In genomic region chr19:29206453-29206852, GRCh38 we compare ENCODE assay signal across 20 cellular contexts.
"Had no signal": no experiment of that assay in that cellular context is flagged by ENCODE, and none has a peak within 500 bp of the region (broad histone marks: within the 10 kb centered on the region; RNA-seq: fewer than 3 reads in every experiment).

No MANE protein-coding gene starts in this region.

- H3K4me2 ChIP-seq: hepatocyte, smooth muscle cell had no signal

- H3K4me3 Mint-ChIP-seq: activated CD4-positive, alpha-beta memory T cell treated with anti-CD3 and anti-CD28 coated beads for 36 hours; immature natural killer cell; nephron; stimulated activated naive B cell treated with anti-CD40 and anti-IgM and Interleukin-4, amounts not matched to agents 10 μg/mL and 1 μg/mL and 100 μg/mL, for 72 hours; T-helper 1 cell treated with Interleukin-12 subunit alpha and Interleukin-12 subunit beta and Interleukin-4 antibody, amounts not matched to agents 30 μg/mL and 1 μg/mL, for 36 hours had no signal

- H3K9ac ChIP-seq: parathyroid adenoma had no signal

- H3K9me3 ChIP-seq: body of pancreas, left lung, sigmoid colon, transverse colon, uterus had no signal

- ATAC-seq: body of pancreas; left lung; stimulated activated naive B cell treated with anti-CD40 and anti-IgM and Interleukin-4, amounts not matched to agents 10 μg/mL and 1 μg/mL and 100 μg/mL, for 72 hours had no signal

- DNase-seq: activated CD4-positive, alpha-beta memory T cell treated with anti-CD3 and anti-CD28 coated beads for 36 hours; activated CD4-positive, alpha-beta T cell treated with anti-CD3 and anti-CD28 coated beads for 48 hours; activated naive CD4-positive, alpha-beta T cell treated with Interleukin-2 at 50 U/mL for 16 hours; body of pancreas; foreskin fibroblast; glutamatergic neuron; immature natural killer cell; kidney glomerular epithelial cell; left lung; midbrain; sigmoid colon; stimulated activated CD4-positive, alpha-beta T cell treated with anti-CD3 and anti-CD28 coated beads, Interleukin-15, amount 100 ng/mL, for 24 hours; stimulated activated naive B cell treated with anti-CD40 and anti-IgM and Interleukin-4, amounts not matched to agents 10 μg/mL and 1 μg/mL and 100 μg/mL, for 72 hours; transverse colon; uterus had no signal

- H3K27ac Mint-ChIP-seq: activated CD4-positive, alpha-beta memory T cell treated with anti-CD3 and anti-CD28 coated beads for 36 hours; nephron; stimulated activated naive B cell treated with anti-CD40 and anti-IgM and Interleukin-4, amounts not matched to agents 10 μg/mL and 1 μg/mL and 100 μg/mL, for 72 hours; T-helper 1 cell treated with Interleukin-12 subunit alpha and Interleukin-12 subunit beta and Interleukin-4 antibody, amounts not matched to agents 30 μg/mL and 1 μg/mL, for 36 hours had no signal

- H3K4me1 ChIP-seq: uterus had no signal

- H3K27me3 ChIP-seq: body of pancreas, hepatocyte, left lung, sigmoid colon, transverse colon, uterus had no signal

- H2AFZ ChIP-seq: hepatocyte, parathyroid adenoma had no signal

- H3K27ac ChIP-seq: body of pancreas, hepatocyte, left lung, parathyroid adenoma, sigmoid colon, transverse colon, uterus had no signal

- H3K4me3 ChIP-seq: body of pancreas, hepatocyte, left lung, sigmoid colon, smooth muscle cell, transverse colon, uterus had no signal

- H3K27me3 Mint-ChIP-seq: activated CD4-positive, alpha-beta memory T cell treated with anti-CD3 and anti-CD28 coated beads for 36 hours; stimulated activated naive B cell treated with anti-CD40 and anti-IgM and Interleukin-4, amounts not matched to agents 10 μg/mL and 1 μg/mL and 100 μg/mL, for 72 hours had no signal

- H3K36me3 ChIP-seq: uterus had no signal
